ENCODE assay signal across 16 cellular contexts in the genomic region with DNA sequence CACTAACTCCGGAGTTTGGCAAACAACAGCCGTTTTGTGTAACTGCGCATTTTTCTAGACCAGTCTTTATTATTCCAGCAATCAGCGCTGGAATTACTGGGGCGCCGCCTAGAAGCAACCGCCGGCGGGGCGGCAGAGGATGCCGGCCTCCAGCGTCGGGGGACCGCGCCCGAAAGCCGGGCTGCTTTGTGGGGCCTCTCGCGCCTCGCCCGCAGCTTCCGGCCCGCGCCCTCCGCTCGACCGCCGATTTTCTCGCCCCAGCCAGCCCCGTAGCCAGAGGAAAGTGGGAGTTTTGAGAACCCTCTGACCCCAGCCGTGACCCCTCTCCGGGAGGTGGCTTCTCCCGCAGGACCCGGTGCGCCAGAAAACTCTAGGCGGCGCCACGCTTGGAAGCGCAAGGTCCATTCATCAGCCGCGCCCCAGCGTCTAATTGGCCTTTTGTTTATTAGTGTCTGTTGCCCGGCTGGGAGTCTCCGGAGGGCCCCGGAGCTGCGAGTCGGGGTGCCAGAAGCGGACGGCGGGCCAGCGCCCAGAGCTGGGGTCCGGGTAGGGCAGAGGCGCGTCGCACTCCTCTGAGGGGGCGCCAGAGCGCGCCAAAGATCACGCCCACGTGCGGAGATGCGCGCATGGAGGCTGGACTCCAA. TPM values are rescaled to one million over a fixed set of nuclear protein-coding genes. Genes with fewer than 3 reads are reported as not detected.
DNase-seq lines count a peak whose midpoint lies in the region; ATAC-seq and TF ChIP-seq lines count a peak whose summit lies in the region.
"Had no signal": no experiment of that assay in that cellular context is flagged by ENCODE, and none has a peak within 500 bp of the region (broad histone marks: within the 10 kb centered on the region; RNA-seq: fewer than 3 reads in every experiment).

No MANE protein-coding gene starts in this region.

- H3K36me3 ChIP-seq in H7 (replicated peaks; ENCODE audit: control insufficient read depth, insufficient read depth, low read length), result no peaks in the 10 kb centered on the region
- no peaks in the 10 kb centered on the region for H3K36me3 ChIP-seq in smooth muscle cell (ENCODE audit: low read depth)

- H3K27ac ChIP-seq in cingulate gyrus (ENCODE audit: low read depth, low read length) (peak overlapping the region; percentile 75), layer of hippocampus (ENCODE audit: low read depth, low read length) (peak overlapping the region; percentile 38), smooth muscle cell (ENCODE audit: low read depth) (no peak overlapping the region)
- H3K27ac ChIP-seq: HL-60 had no signal

- no peak overlapping the region for H2AFZ ChIP-seq in smooth muscle cell (ENCODE audit: low read depth)

- no peaks in the 10 kb centered on the region for H4K20me1 ChIP-seq in smooth muscle cell (ENCODE audit: low read depth)

- no peaks in the 10 kb centered on the region for H3K79me2 ChIP-seq in smooth muscle cell (ENCODE audit: low read depth)

- H3K27me3 ChIP-seq in H7 (ENCODE audit: control insufficient read depth, insufficient read depth, low read length) (peaks cover 87% of the 10 kb centered on the region), layer of hippocampus (ENCODE audit: control insufficient read depth, insufficient read depth, low read length) (peaks cover 19% of the 10 kb centered on the region), smooth muscle cell (ENCODE audit: low read depth) (peaks cover 97% of the 10 kb centered on the region)

- no peak for ATAC-seq in HG02571 (IDR thresholded peaks at IDR 0.05; ENCODE audit: unreplicated experiment)

- H3K4me1 ChIP-seq in smooth muscle cell (ENCODE audit: low read depth), result peaks cover 38% of the 10 kb centered on the region

- no peaks in the 10 kb centered on the region for H3K9me3 ChIP-seq in smooth muscle cell (replicated peaks; ENCODE audit: low read depth)

- no peak for TF ChIP-seq CTCF in smooth muscle cell (IDR thresholded peaks at IDR 0.05; ENCODE audit: borderline replicate concordance, insufficient read depth, poor library complexity, severe bottlenecking)

- no peaks in the 10 kb centered on the region for H3F3A ChIP-seq in smooth muscle cell (ENCODE audit: low read depth)

- DNase-seq in H7 (peak; percentile 79), smooth muscle cell (lab: John Stamatoyannopoulos, UW; ENCODE audit: unreplicated experiment) (no peak), NCI-H526 treated with DMSO at 0.1 percent for 48 hours (lab: John Stamatoyannopoulos, UW) (no peak)
- DNase-seq in stimulated activated CD8-positive, alpha-beta memory T cell treated with anti-CD3 and anti-CD28 coated beads, Interleukin-4, amount 100 ng/mL, for 48 hours, result no peak
- DNase-seq: activated naive CD4-positive, alpha-beta T cell treated with anti-CD3 and anti-CD28 coated beads, Interleukin-2, amount 50 U/mL, for 16 hours; cortex of kidney; foreskin melanocyte; MV-4-11; NCI-H226; T1000 had no signal

- peak overlapping the region; percentile 31 for H3K4me2 ChIP-seq in smooth muscle cell

- 5% methylated on average over 60 of the region's 63 CpGs for WGBS in smooth muscle cell (ENCODE audit: low lambda C conversion rate)

- no peak overlapping the region for H3K9ac ChIP-seq in smooth muscle cell (ENCODE audit: low read depth)

- H3K4me3 ChIP-seq in H7 (ENCODE audit: insufficient read depth, low read depth, low read length), result peak overlapping the region; percentile 14
- no peak overlapping the region for H3K4me3 ChIP-seq in smooth muscle cell

RNA-seq across cellular contexts. Expression of gene EMX2, which starts 10.7 kb away (rescaled TPM):
- not detected in 2 replicates for total RNA-seq in H7 (2014; rRNA removed; shearing (Covaris generic))
- 0.27 TPM in 1 of 2 replicates, not detected in the other for total RNA-seq in smooth muscle cell
- polyA plus RNA-seq in smooth muscle cell, result not detected in 2 replicates
- total RNA-seq: activated CD8-positive, alpha-beta memory T cell treated with anti-CD3 and anti-CD28 coated beads for 36 hours; RPMI7951 had no signal
